ENCODE assay signal across 8 cellular contexts in genomic region chr11:13667795-13668101, GRCh38. TPM values are rescaled to one million over a fixed set of nuclear protein-coding genes. Genes with fewer than 3 reads are reported as not detected.
DNase-seq lines count a peak whose midpoint lies in the region; ATAC-seq and TF ChIP-seq lines count a peak whose summit lies in the region.

No MANE protein-coding gene starts in this region.

- H3K79me2 ChIP-seq in smooth muscle cell (ENCODE audit: low read depth) = peaks cover 42% of the 10 kb centered on the region

- no peaks in the 10 kb centered on the region for H3K36me3 Mint-ChIP-seq in glutamatergic neuron (ENCODE audit: unreplicated experiment)

- peak overlapping the region; percentile 94 for H3K4me2 ChIP-seq in smooth muscle cell

- DNase-seq in H7 (no peak), WERI-Rb-1 (no peak), glutamatergic neuron (no peak), smooth muscle cell (lab: John Stamatoyannopoulos, UW; ENCODE audit: unreplicated experiment) (no peak), GM13977 (ENCODE audit: low spot score) (no peak), kidney tubule cell (ENCODE audit: low spot score) (no peak)
- DNase-seq in activated CD4-positive, CD25-positive, alpha-beta regulatory T cell treated with anti-CD3 and anti-CD28 coated beads, Interleukin-2, amount 50 U/mL, for 72 hours = no peak

- in situ Hi-C loops in GM13977 (cut with MboI; ENCODE audit: low pct_unique_long_range_greater_than_20kb, low sequenced_read_pairs, unreplicated experiment) = no loop called here

- 12% methylated on average over 15 of the region's 15 CpGs for WGBS in smooth muscle cell (ENCODE audit: low lambda C conversion rate)

- peak overlapping the region; percentile 49 for H3K9ac ChIP-seq in smooth muscle cell (ENCODE audit: low read depth)

- H3K4me3 ChIP-seq in H7 (ENCODE audit: insufficient read depth, low read depth, low read length) = peak overlapping the region; percentile 78
- peak overlapping the region; percentile 96 for H3K4me3 ChIP-seq in WERI-Rb-1 (ENCODE audit: low read depth, low read length)
- H3K4me3 ChIP-seq in smooth muscle cell = peak overlapping the region; percentile 80

- H3K27ac Mint-ChIP-seq in glutamatergic neuron (ENCODE audit: unreplicated experiment) = peak overlapping the region; percentile 83

- H3K4me1 Mint-ChIP-seq in glutamatergic neuron (ENCODE audit: low read depth, unreplicated experiment) = peaks cover 21% of the 10 kb centered on the region

- TF ChIP-seq CTCF in WERI-Rb-1 (IDR thresholded peaks at IDR 0.05; ENCODE audit: low read depth, low read length) (no peak), glutamatergic neuron (IDR thresholded peaks at IDR 0.05; ENCODE audit: partially characterized antibody, unreplicated experiment) (no peak), smooth muscle cell (IDR thresholded peaks at IDR 0.05; ENCODE audit: borderline replicate concordance, insufficient read depth, poor library complexity, severe bottlenecking) (no peak), GM13977 (IDR thresholded peaks at IDR 0.05; ENCODE audit: extremely low read depth, insufficient read depth, missing control alignments) (no peak)

- peaks cover 25% of the 10 kb centered on the region for H3K4me1 ChIP-seq in smooth muscle cell (ENCODE audit: low read depth)

- H3K4me3 Mint-ChIP-seq in glutamatergic neuron (ENCODE audit: unreplicated experiment) = peak overlapping the region; percentile 85

- no peaks in the 10 kb centered on the region for H3K9me3 ChIP-seq in WERI-Rb-1 (ENCODE audit: severe bottlenecking)
- H3K9me3 ChIP-seq in smooth muscle cell (replicated peaks; ENCODE audit: low read depth) = no peaks in the 10 kb centered on the region

- H3K27me3 ChIP-seq in H7 (ENCODE audit: control insufficient read depth, insufficient read depth, low read length) = no peaks in the 10 kb centered on the region
- H3K27me3 ChIP-seq in WERI-Rb-1 (ENCODE audit: insufficient read depth, low read depth, severe bottlenecking) = no peaks in the 10 kb centered on the region
- H3K27me3 ChIP-seq in smooth muscle cell (ENCODE audit: low read depth) = no peaks in the 10 kb centered on the region

- H4K20me1 ChIP-seq in smooth muscle cell (ENCODE audit: low read depth) = peaks cover 36% of the 10 kb centered on the region

- H3K36me3 ChIP-seq in H7 (replicated peaks; ENCODE audit: control insufficient read depth, insufficient read depth, low read length) (no peaks in the 10 kb centered on the region), WERI-Rb-1 (peaks cover 11% of the 10 kb centered on the region), smooth muscle cell (ENCODE audit: low read depth) (no peaks in the 10 kb centered on the region)

- H3K27me3 Mint-ChIP-seq in glutamatergic neuron (ENCODE audit: unreplicated experiment) = peaks cover 4% of the 10 kb centered on the region

- H3K27ac ChIP-seq in WERI-Rb-1 = peak overlapping the region; percentile 95
- H3K27ac ChIP-seq in smooth muscle cell (ENCODE audit: low read depth) = no peak overlapping the region

- no peak for ATAC-seq in GM21717 (IDR thresholded peaks at IDR 0.05; ENCODE audit: unreplicated experiment)

- H3F3A ChIP-seq in smooth muscle cell (ENCODE audit: low read depth) = no peaks in the 10 kb centered on the region

- H2AFZ ChIP-seq in smooth muscle cell (ENCODE audit: low read depth) = peak overlapping the region; percentile 97

- H3K9me3 Mint-ChIP-seq in glutamatergic neuron (ENCODE audit: unreplicated experiment) = peaks cover 7% of the 10 kb centered on the region

RNA-seq across cellular contexts. Expression of gene FAR1, which starts 0.7 kb away (rescaled TPM):
- 30.4 and 50.6 TPM in 2 replicates for total RNA-seq in H7 (2014; rRNA removed; shearing (Covaris generic))
- total RNA-seq in glutamatergic neuron (ENCODE audit: unreplicated experiment) (74.4 TPM), smooth muscle cell (64.9 and 76.4 TPM in 2 replicates)
- 16.3 and 19.5 TPM in 2 replicates for polyA plus RNA-seq in smooth muscle cell
